21 cellular contexts compared by ENCODE assay signal in the genomic region with DNA sequence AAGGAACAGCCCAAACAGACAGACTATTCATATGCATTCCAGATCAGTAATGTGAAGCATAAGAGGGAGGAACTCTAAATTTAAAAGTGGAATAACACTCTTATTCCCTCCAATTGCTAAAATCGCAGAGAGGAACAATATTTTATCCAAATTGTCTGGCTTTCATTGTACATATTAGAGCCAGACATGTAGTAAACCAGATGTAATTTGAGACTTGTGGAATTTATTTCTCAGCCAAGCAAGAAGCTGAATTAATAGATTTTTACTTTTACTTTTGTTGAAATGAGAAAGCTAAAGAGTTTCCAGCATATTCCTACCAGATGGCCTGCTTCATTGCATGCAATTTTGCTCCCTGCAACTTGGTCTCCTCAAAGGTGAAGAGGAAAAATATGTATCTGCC.
"Had no signal": no experiment of that assay in that cellular context is flagged by ENCODE, and none has a peak within 500 bp of the region (broad histone marks: within the 10 kb centered on the region; RNA-seq: fewer than 3 reads in every experiment).

No MANE protein-coding gene starts in this region.

- H3K27me3 Mint-ChIP-seq: activated CD8-positive, alpha-beta memory T cell treated with anti-CD3 and anti-CD28 coated beads, Interleukin-2, amount 10 ng/mL, durations not matched to agents 7 days and 5 days; activated naive CD4-positive, alpha-beta T cell treated with anti-CD3 and anti-CD28 coated beads, Interleukin-2, amount 10 ng/mL, durations not matched to agents 7 days and 5 days had no signal

- H3K27me3 ChIP-seq: dorsolateral prefrontal cortex, gastroesophageal sphincter, tibial nerve, uterus had no signal

- H3K36me3 Mint-ChIP-seq: activated CD8-positive, alpha-beta memory T cell treated with anti-CD3 and anti-CD28 coated beads, Interleukin-2, amount 10 ng/mL, durations not matched to agents 7 days and 5 days; activated naive CD4-positive, alpha-beta T cell treated with anti-CD3 and anti-CD28 coated beads, Interleukin-2, amount 10 ng/mL, durations not matched to agents 7 days and 5 days; natural killer cell had no signal

- H3K4me3 Mint-ChIP-seq: activated CD8-positive, alpha-beta memory T cell treated with anti-CD3 and anti-CD28 coated beads, Interleukin-2, amount 10 ng/mL, durations not matched to agents 7 days and 5 days; activated naive CD4-positive, alpha-beta T cell treated with anti-CD3 and anti-CD28 coated beads, Interleukin-2, amount 10 ng/mL, durations not matched to agents 7 days and 5 days; endodermal cell; natural killer cell had no signal

- H3K4me3 ChIP-seq: dorsolateral prefrontal cortex, gastroesophageal sphincter, skin epidermis, tibial nerve, uterus had no signal

- H3K4me1 ChIP-seq: uterus had no signal

- H3K4me1 Mint-ChIP-seq: activated CD8-positive, alpha-beta memory T cell treated with anti-CD3 and anti-CD28 coated beads, Interleukin-2, amount 10 ng/mL, durations not matched to agents 7 days and 5 days; activated naive CD4-positive, alpha-beta T cell treated with anti-CD3 and anti-CD28 coated beads, Interleukin-2, amount 10 ng/mL, durations not matched to agents 7 days and 5 days; endodermal cell; natural killer cell had no signal

- DNase-seq: activated CD4-positive, alpha-beta T cell treated with anti-CD3 and anti-CD28 coated beads, Interleukin-2, amount 50 U/mL, for 48 hours; activated CD8-positive, alpha-beta memory T cell treated with anti-CD3 and anti-CD28 coated beads, Interleukin-2, amount 10 ng/mL, durations not matched to agents 7 days and 5 days; activated naive CD4-positive, alpha-beta T cell treated with anti-CD3 and anti-CD28 coated beads, Interleukin-2, amount 10 ng/mL, durations not matched to agents 7 days and 5 days; activated T-cell treated with anti-CD3 and anti-CD28 coated beads, Interleukin-2, amount 50 U/mL, for 1 hour; dorsolateral prefrontal cortex; endodermal cell; islet precursor cell; mesenchymal stem cell; natural killer cell; nucleus accumbens; stimulated activated CD4-positive, alpha-beta T cell treated with anti-CD3 and anti-CD28 coated beads, Interleukin-4, amount 100 ng/mL, for 4 hours; stimulated activated CD8-positive, alpha-beta memory T cell treated with anti-CD3 and anti-CD28 coated beads, Interleukin-4, amount 100 ng/mL, for 48 hours; stimulated activated naive CD4-positive, alpha-beta T cell treated with Interleukin-2 at 50 U/mL for 16 hours; substantia nigra; T-helper 1 cell; T1000; uterus had no signal

- H3K27ac Mint-ChIP-seq: activated CD8-positive, alpha-beta memory T cell treated with anti-CD3 and anti-CD28 coated beads, Interleukin-2, amount 10 ng/mL, durations not matched to agents 7 days and 5 days; activated naive CD4-positive, alpha-beta T cell treated with anti-CD3 and anti-CD28 coated beads, Interleukin-2, amount 10 ng/mL, durations not matched to agents 7 days and 5 days; endodermal cell; natural killer cell had no signal

- H3K9me3 Mint-ChIP-seq: endodermal cell had no signal

- ATAC-seq: activated CD4-positive, CD25-positive, alpha-beta regulatory T cell treated with anti-CD3 and anti-CD28 coated beads, Interleukin-2, amount 50 U/mL, for 24 hours; activated CD8-positive, alpha-beta memory T cell treated with anti-CD3 and anti-CD28 coated beads, Interleukin-2, amount 10 ng/mL, durations not matched to agents 7 days and 5 days; gastroesophageal sphincter; natural killer cell had no signal

- H3K36me3 ChIP-seq: gastroesophageal sphincter, tibial nerve, uterus had no signal

- H3K9me3 ChIP-seq: gastroesophageal sphincter, tibial nerve, uterus had no signal
